In the genomic region with DNA sequence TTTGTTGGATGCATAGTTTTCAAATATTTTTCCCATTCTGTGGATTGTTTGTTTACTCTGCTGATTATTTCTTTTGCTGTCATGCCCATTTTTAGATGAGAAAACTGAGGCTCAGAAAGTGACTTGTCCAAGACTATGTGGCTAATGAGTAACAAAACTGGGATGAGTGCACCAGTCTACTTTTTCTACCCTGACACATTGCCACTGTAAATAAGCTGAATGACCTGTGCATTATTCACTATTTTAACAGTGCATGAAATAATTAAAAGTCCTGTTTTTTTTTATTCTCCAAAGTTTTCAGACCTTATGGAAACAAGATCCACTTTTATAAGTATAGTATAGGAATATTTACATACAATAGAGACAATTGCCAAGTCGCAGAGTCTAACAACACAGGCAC, we compare ENCODE assay signal across 5 cellular contexts. TPM values are rescaled to one million over a fixed set of nuclear protein-coding genes. Genes with fewer than 3 reads are reported as not detected.
"Had no signal": no experiment of that assay in that cellular context is flagged by ENCODE, and none has a peak within 500 bp of the region (broad histone marks: within the 10 kb centered on the region; RNA-seq: fewer than 3 reads in every experiment).

No MANE protein-coding gene starts in this region.

- H3K4me3 ChIP-seq: GM23338, K562 had no signal

- H2AFZ ChIP-seq: GM23338 had no signal

- H3K9me3 Mint-ChIP-seq: GM23338, H9 had no signal

- H3K27ac Mint-ChIP-seq: GM23338, H9 had no signal

- H3K4me3 Mint-ChIP-seq: GM23338, H9 had no signal

- DNase-seq: H9, IMR-90 had no signal

- H3K4me2 ChIP-seq: GM23338 had no signal

- ATAC-seq: GM23338, K562 had no signal

RNA-seq across cellular contexts. Expression of a gene that starts 45.1 kb away (rescaled TPM):
- total RNA-seq: HT-29 had no signal
- polyA plus RNA-seq: GM23338 had no signal
